In the genomic region with DNA sequence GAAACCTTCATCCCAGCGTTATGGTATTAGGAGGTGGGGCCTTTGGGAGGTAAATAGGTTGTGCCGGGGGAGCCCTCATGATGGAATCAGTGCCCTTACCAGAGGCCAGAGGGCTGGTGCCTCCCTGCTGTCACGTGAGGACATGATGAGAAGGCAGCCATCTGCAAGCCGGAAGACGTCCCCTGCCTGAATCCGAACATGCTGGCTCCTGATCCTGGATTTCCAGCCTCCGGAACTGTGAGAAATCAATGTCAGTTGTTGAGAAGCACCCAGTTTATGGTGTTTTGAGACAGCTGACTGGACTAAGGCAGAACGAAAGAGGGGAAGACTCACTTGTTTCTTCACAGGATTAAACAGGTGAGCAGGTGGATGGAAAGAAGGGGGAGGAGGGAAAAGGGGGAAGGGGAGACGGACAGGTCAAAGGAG, we compare ENCODE assay signal across 1 cellular context.
A peak's percentile ranks its signal among the peaks of the same experiment; 100 is the strongest.
TF ChIP-seq lines count a peak whose summit lies in the region.

No MANE protein-coding gene starts in this region.

TF ChIP-seq in K562, 482 proteins besides CTCF, POLR2A, EP300 and RAD21 (continued from another document):
- TF ChIP-seq, protein P1, sequence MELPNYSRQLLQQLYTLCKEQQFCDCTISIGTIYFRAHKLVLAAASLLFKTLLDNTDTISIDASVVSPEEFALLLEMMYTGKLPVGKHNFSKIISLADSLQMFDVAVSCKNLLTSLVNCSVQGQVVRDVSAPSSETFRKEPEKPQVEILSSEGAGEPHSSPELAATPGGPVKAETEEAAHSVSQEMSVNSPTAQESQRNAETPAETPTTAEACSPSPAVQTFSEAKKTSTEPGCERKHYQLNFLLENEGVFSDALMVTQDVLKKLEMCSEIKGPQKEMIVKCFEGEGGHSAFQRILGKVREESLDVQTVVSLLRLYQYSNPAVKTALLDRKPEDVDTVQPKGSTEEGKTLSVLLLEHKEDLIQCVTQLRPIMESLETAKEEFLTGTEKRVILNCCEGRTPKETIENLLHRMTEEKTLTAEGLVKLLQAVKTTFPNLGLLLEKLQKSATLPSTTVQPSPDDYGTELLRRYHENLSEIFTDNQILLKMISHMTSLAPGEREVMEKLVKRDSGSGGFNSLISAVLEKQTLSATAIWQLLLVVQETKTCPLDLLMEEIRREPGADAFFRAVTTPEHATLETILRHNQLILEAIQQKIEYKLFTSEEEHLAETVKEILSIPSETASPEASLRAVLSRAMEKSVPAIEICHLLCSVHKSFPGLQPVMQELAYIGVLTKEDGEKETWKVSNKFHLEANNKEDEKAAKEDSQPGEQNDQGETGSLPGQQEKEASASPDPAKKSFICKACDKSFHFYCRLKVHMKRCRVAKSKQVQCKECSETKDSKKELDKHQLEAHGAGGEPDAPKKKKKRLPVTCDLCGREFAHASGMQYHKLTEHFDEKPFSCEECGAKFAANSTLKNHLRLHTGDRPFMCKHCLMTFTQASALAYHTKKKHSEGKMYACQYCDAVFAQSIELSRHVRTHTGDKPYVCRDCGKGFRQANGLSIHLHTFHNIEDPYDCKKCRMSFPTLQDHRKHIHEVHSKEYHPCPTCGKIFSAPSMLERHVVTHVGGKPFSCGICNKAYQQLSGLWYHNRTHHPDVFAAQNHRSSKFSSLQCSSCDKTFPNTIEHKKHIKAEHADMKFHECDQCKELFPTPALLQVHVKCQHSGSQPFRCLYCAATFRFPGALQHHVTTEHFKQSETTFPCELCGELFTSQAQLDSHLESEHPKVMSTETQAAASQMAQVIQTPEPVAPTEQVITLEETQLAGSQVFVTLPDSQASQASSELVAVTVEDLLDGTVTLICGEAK (IDR thresholded peaks at IDR 0.05): no peak
- TF ChIP-seq, protein P1 (CRISPR knock-in tag; IDR thresholded peaks at IDR 0.05): no peak
- TF ChIP-seq MEF2D (tag; conservative IDR thresholded peaks at IDR 0.05; ENCODE audit: low read depth) (peak; percentile 47; the same call in 1 of the 2 replicates), ZNF764 (CRISPR knock-in tag; IDR thresholded peaks at IDR 0.05; ENCODE audit: low read depth) (no peak), PHF8 (IDR thresholded peaks at IDR 0.05; ENCODE audit: borderline replicate concordance, low read length) (peak; percentile 26; the same call in 1 of the 2 replicates), POLR3A (IDR thresholded peaks at IDR 0.05; ENCODE audit: borderline replicate concordance, extremely low read depth, insufficient read depth, insufficient read length) (no peak), RFX5 (IDR thresholded peaks at IDR 0.05; ENCODE audit: low read depth, low read length) (no peak), RHOXF2B (CRISPR knock-in tag; conservative IDR thresholded peaks at IDR 0.05) (no peak), CEBPB (tag; IDR thresholded peaks at IDR 0.05) (no peak; the same call in 1 of the 2 replicates), ZNF24 (IDR thresholded peaks at IDR 0.05) (no peak), ARHGAP35 (IDR thresholded peaks at IDR 0.05; ENCODE audit: partially characterized antibody) (no peak), NR2C1 (IDR thresholded peaks at IDR 0.05) (peak; percentile 38), NR2C1 (tag; IDR thresholded peaks at IDR 0.05) (no peak), BCL6 (CRISPR knock-in tag; IDR thresholded peaks at IDR 0.05) (no peak), ZNF583 (CRISPR knock-in tag; IDR thresholded peaks at IDR 0.05) (no peak), NELFE (IDR thresholded peaks at IDR 0.05; ENCODE audit: insufficient read depth, insufficient read length) (no peak), NCOA4 (IDR thresholded peaks at IDR 0.05; ENCODE audit: partially characterized antibody) (no peak), EP400 (IDR thresholded peaks at IDR 0.05) (peak; percentile 47), CBX8 (IDR thresholded peaks at IDR 0.05; ENCODE audit: borderline replicate concordance, extremely low read depth, low read depth, low read length, poor library complexity, severe bottlenecking) (no peak), HSF4 (CRISPR knock-in tag; IDR thresholded peaks at IDR 0.05; ENCODE audit: borderline replicate concordance) (no peak), SP1 (CRISPR knock-in tag; IDR thresholded peaks at IDR 0.05) (no peak; the same call in 1 of the 2 replicates)
- TF ChIP-seq, protein P2, sequence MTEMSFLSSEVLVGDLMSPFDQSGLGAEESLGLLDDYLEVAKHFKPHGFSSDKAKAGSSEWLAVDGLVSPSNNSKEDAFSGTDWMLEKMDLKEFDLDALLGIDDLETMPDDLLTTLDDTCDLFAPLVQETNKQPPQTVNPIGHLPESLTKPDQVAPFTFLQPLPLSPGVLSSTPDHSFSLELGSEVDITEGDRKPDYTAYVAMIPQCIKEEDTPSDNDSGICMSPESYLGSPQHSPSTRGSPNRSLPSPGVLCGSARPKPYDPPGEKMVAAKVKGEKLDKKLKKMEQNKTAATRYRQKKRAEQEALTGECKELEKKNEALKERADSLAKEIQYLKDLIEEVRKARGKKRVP (CRISPR knock-in tag; IDR thresholded peaks at IDR 0.05): no peak
- TF ChIP-seq, protein P3, sequence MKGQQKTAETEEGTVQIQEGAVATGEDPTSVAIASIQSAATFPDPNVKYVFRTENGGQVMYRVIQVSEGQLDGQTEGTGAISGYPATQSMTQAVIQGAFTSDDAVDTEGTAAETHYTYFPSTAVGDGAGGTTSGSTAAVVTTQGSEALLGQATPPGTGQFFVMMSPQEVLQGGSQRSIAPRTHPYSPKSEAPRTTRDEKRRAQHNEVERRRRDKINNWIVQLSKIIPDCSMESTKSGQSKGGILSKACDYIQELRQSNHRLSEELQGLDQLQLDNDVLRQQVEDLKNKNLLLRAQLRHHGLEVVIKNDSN (CRISPR knock-in tag; IDR thresholded peaks at IDR 0.05): peak; percentile 98
- TF ChIP-seq, protein P4, sequence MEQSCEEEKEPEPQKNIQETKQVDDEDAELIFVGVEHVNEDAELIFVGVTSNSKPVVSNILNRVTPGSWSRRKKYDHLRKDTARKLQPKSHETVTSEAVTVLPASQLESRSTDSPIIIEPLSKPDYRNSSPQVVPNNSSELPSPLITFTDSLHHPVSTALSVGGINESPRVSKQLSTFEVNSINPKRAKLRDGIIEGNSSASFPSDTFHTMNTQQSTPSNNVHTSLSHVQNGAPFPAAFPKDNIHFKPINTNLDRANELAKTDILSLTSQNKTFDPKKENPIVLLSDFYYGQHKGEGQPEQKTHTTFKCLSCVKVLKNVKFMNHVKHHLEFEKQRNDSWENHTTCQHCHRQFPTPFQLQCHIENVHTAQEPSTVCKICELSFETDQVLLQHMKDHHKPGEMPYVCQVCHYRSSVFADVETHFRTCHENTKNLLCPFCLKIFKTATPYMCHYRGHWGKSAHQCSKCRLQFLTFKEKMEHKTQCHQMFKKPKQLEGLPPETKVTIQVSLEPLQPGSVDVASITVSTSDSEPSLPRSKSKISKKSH (CRISPR knock-in tag; IDR thresholded peaks at IDR 0.05): no peak
- TF ChIP-seq, protein P5, sequence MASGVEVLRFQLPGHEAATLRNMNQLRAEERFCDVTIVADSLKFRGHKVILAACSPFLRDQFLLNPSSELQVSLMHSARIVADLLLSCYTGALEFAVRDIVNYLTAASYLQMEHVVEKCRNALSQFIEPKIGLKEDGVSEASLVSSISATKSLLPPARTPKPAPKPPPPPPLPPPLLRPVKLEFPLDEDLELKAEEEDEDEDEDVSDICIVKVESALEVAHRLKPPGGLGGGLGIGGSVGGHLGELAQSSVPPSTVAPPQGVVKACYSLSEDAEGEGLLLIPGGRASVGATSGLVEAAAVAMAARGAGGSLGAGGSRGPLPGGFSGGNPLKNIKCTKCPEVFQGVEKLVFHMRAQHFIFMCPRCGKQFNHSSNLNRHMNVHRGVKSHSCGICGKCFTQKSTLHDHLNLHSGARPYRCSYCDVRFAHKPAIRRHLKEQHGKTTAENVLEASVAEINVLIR (CRISPR knock-in tag; IDR thresholded peaks at IDR 0.05): no peak
- TF ChIP-seq, protein P6, sequence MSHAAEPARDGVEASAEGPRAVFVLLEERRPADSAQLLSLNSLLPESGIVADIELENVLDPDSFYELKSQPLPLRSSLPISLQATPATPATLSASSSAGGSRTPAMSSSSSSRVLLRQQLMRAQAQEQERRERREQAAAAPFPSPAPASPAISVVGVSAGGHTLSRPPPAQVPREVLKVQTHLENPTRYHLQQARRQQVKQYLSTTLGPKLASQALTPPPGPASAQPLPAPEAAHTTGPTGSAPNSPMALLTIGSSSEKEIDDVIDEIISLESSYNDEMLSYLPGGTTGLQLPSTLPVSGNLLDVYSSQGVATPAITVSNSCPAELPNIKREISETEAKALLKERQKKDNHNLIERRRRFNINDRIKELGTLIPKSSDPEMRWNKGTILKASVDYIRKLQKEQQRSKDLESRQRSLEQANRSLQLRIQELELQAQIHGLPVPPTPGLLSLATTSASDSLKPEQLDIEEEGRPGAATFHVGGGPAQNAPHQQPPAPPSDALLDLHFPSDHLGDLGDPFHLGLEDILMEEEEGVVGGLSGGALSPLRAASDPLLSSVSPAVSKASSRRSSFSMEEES (CRISPR knock-in tag; IDR thresholded peaks at IDR 0.05): peak; percentile 88
- TF ChIP-seq, protein P7, sequence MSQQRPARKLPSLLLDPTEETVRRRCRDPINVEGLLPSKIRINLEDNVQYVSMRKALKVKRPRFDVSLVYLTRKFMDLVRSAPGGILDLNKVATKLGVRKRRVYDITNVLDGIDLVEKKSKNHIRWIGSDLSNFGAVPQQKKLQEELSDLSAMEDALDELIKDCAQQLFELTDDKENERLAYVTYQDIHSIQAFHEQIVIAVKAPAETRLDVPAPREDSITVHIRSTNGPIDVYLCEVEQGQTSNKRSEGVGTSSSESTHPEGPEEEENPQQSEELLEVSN (IDR thresholded peaks at IDR 0.05; ENCODE audit: borderline replicate concordance in 1 of 2, extremely low read depth in 1 of 2, insufficient read depth in 1 of 2, insufficient read length in 1 of 2, low read depth in 1 of 2, low read length in 1 of 2, poor library complexity in 1 of 2, severe bottlenecking in 1 of 2): peak in 1 of 2 experiments; percentile 17
- TF ChIP-seq, protein P8, sequence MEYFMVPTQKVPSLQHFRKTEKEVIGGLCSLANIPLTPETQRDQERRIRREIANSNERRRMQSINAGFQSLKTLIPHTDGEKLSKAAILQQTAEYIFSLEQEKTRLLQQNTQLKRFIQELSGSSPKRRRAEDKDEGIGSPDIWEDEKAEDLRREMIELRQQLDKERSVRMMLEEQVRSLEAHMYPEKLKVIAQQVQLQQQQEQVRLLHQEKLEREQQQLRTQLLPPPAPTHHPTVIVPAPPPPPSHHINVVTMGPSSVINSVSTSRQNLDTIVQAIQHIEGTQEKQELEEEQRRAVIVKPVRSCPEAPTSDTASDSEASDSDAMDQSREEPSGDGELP (CRISPR knock-in tag; IDR thresholded peaks at IDR 0.05; ENCODE audit: borderline replicate concordance): peak; percentile 66; the same call in 1 of the 2 replicates
- TF ChIP-seq, protein P9, sequence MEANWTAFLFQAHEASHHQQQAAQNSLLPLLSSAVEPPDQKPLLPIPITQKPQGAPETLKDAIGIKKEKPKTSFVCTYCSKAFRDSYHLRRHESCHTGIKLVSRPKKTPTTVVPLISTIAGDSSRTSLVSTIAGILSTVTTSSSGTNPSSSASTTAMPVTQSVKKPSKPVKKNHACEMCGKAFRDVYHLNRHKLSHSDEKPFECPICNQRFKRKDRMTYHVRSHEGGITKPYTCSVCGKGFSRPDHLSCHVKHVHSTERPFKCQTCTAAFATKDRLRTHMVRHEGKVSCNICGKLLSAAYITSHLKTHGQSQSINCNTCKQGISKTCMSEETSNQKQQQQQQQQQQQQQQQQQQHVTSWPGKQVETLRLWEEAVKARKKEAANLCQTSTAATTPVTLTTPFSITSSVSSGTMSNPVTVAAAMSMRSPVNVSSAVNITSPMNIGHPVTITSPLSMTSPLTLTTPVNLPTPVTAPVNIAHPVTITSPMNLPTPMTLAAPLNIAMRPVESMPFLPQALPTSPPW (CRISPR knock-in tag; IDR thresholded peaks at IDR 0.05): peak; percentile 39
- TF ChIP-seq, protein P10, sequence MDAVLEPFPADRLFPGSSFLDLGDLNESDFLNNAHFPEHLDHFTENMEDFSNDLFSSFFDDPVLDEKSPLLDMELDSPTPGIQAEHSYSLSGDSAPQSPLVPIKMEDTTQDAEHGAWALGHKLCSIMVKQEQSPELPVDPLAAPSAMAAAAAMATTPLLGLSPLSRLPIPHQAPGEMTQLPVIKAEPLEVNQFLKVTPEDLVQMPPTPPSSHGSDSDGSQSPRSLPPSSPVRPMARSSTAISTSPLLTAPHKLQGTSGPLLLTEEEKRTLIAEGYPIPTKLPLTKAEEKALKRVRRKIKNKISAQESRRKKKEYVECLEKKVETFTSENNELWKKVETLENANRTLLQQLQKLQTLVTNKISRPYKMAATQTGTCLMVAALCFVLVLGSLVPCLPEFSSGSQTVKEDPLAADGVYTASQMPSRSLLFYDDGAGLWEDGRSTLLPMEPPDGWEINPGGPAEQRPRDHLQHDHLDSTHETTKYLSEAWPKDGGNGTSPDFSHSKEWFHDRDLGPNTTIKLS (IDR thresholded peaks at IDR 0.05; ENCODE audit: borderline replicate concordance, low read depth): no peak
